In genomic region chr2:241351640-241352031, GRCh38 we compare ENCODE assay signal across 1 cellular context.
TF ChIP-seq lines count a peak whose summit lies in the region.

No MANE protein-coding gene starts in this region.

TF ChIP-seq in HepG2, 621 proteins besides CTCF, POLR2A, EP300 and RAD21 (continued from another document and continues in another):
- TF ChIP-seq, protein P1, sequence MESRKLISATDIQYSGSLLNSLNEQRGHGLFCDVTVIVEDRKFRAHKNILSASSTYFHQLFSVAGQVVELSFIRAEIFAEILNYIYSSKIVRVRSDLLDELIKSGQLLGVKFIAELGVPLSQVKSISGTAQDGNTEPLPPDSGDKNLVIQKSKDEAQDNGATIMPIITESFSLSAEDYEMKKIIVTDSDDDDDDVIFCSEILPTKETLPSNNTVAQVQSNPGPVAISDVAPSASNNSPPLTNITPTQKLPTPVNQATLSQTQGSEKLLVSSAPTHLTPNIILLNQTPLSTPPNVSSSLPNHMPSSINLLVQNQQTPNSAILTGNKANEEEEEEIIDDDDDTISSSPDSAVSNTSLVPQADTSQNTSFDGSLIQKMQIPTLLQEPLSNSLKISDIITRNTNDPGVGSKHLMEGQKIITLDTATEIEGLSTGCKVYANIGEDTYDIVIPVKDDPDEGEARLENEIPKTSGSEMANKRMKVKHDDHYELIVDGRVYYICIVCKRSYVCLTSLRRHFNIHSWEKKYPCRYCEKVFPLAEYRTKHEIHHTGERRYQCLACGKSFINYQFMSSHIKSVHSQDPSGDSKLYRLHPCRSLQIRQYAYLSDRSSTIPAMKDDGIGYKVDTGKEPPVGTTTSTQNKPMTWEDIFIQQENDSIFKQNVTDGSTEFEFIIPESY (CRISPR knock-in tag; IDR thresholded peaks at IDR 0.05): no peak
- TF ChIP-seq, protein P2, sequence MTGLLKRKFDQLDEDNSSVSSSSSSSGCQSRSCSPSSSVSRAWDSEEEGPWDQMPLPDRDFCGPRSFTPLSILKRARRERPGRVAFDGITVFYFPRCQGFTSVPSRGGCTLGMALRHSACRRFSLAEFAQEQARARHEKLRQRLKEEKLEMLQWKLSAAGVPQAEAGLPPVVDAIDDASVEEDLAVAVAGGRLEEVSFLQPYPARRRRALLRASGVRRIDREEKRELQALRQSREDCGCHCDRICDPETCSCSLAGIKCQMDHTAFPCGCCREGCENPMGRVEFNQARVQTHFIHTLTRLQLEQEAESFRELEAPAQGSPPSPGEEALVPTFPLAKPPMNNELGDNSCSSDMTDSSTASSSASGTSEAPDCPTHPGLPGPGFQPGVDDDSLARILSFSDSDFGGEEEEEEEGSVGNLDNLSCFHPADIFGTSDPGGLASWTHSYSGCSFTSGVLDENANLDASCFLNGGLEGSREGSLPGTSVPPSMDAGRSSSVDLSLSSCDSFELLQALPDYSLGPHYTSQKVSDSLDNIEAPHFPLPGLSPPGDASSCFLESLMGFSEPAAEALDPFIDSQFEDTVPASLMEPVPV (CRISPR knock-in tag; IDR thresholded peaks at IDR 0.05): no peak
- peak; percentile 52 for TF ChIP-seq NR2F2 (IDR thresholded peaks at IDR 0.05; ENCODE audit: borderline replicate concordance, low read depth)
- TF ChIP-seq ZNF780A (CRISPR knock-in tag; IDR thresholded peaks at IDR 0.05): no peak
- TF ChIP-seq, protein P3, sequence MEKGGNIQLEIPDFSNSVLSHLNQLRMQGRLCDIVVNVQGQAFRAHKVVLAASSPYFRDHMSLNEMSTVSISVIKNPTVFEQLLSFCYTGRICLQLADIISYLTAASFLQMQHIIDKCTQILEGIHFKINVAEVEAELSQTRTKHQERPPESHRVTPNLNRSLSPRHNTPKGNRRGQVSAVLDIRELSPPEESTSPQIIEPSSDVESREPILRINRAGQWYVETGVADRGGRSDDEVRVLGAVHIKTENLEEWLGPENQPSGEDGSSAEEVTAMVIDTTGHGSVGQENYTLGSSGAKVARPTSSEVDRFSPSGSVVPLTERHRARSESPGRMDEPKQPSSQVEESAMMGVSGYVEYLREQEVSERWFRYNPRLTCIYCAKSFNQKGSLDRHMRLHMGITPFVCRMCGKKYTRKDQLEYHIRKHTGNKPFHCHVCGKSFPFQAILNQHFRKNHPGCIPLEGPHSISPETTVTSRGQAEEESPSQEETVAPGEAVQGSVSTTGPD (CRISPR knock-in tag; IDR thresholded peaks at IDR 0.05): no peak
- no peak for TF ChIP-seq CCAR2 (optimal IDR thresholded peaks at IDR 0.05; ENCODE audit: low read depth, low read length)
- peak; percentile 69; the same call in 1 of the 2 replicates for TF ChIP-seq THRA (CRISPR knock-in tag; IDR thresholded peaks at IDR 0.05; ENCODE audit: borderline replicate concordance)
- TF ChIP-seq ZNF317 (CRISPR knock-in tag; IDR thresholded peaks at IDR 0.05): 0 out of 2 replicates have a peak, but pooled peaks have one; percentile 3
- no peak for TF ChIP-seq ZNF24 (IDR thresholded peaks at IDR 0.05)
- TF ChIP-seq BORCS8-MEF2B (CRISPR knock-in tag; IDR thresholded peaks at IDR 0.05): no peak
- peak; percentile 96 for TF ChIP-seq HNRNPUL1 (IDR thresholded peaks at IDR 0.05; ENCODE audit: low read depth, low read length)
- no peak for TF ChIP-seq KDM3A (CRISPR knock-in tag; IDR thresholded peaks at IDR 0.05; ENCODE audit: low read depth)
- TF ChIP-seq AHDC1 (CRISPR knock-in tag; IDR thresholded peaks at IDR 0.05; ENCODE audit: borderline replicate concordance): peak; percentile 42; the same call in 1 of the 2 replicates
- no peak for TF ChIP-seq NR3C1 (CRISPR knock-in tag; IDR thresholded peaks at IDR 0.05)
- no peak for TF ChIP-seq ZNF7 (CRISPR knock-in tag; IDR thresholded peaks at IDR 0.05)
- TF ChIP-seq HDAC1 (CRISPR knock-in tag; IDR thresholded peaks at IDR 0.05): 0 out of 2 replicates have a peak, but pooled peaks have one; percentile 25
- no peak for TF ChIP-seq ZNF773 (CRISPR knock-in tag; IDR thresholded peaks at IDR 0.05; ENCODE audit: borderline replicate concordance)
- no peak for TF ChIP-seq PITX1 (CRISPR knock-in tag; IDR thresholded peaks at IDR 0.05)
- TF ChIP-seq KLF11 (CRISPR knock-in tag; IDR thresholded peaks at IDR 0.05): no peak
- peak; percentile 97 for TF ChIP-seq BCL6 (CRISPR knock-in tag; IDR thresholded peaks at IDR 0.05)
- no peak for TF ChIP-seq PBX3 (CRISPR knock-in tag; IDR thresholded peaks at IDR 0.05; ENCODE audit: borderline replicate concordance)
- no peak for TF ChIP-seq CENPX (CRISPR knock-in tag; IDR thresholded peaks at IDR 0.05)
- no peak for TF ChIP-seq ZBTB46 (CRISPR knock-in tag; IDR thresholded peaks at IDR 0.05; ENCODE audit: borderline replicate concordance)
- no peak for TF ChIP-seq ZSCAN29 (CRISPR knock-in tag; conservative IDR thresholded peaks at IDR 0.05)
- TF ChIP-seq, protein P4, sequence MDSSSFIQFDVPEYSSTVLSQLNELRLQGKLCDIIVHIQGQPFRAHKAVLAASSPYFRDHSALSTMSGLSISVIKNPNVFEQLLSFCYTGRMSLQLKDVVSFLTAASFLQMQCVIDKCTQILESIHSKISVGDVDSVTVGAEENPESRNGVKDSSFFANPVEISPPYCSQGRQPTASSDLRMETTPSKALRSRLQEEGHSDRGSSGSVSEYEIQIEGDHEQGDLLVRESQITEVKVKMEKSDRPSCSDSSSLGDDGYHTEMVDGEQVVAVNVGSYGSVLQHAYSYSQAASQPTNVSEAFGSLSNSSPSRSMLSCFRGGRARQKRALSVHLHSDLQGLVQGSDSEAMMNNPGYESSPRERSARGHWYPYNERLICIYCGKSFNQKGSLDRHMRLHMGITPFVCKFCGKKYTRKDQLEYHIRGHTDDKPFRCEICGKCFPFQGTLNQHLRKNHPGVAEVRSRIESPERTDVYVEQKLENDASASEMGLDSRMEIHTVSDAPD (CRISPR knock-in tag; IDR thresholded peaks at IDR 0.05): no peak
- no peak for TF ChIP-seq ZNF737 (CRISPR knock-in tag; IDR thresholded peaks at IDR 0.05; ENCODE audit: borderline replicate concordance)
- TF ChIP-seq ZNF569 (CRISPR knock-in tag; IDR thresholded peaks at IDR 0.05; ENCODE audit: borderline replicate concordance): no peak
- TF ChIP-seq, protein P5, sequence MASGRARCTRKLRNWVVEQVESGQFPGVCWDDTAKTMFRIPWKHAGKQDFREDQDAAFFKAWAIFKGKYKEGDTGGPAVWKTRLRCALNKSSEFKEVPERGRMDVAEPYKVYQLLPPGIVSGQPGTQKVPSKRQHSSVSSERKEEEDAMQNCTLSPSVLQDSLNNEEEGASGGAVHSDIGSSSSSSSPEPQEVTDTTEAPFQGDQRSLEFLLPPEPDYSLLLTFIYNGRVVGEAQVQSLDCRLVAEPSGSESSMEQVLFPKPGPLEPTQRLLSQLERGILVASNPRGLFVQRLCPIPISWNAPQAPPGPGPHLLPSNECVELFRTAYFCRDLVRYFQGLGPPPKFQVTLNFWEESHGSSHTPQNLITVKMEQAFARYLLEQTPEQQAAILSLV (CRISPR knock-in tag; IDR thresholded peaks at IDR 0.05; ENCODE audit: borderline replicate concordance): no peak
- no peak for TF ChIP-seq CBFB (CRISPR knock-in tag; IDR thresholded peaks at IDR 0.05)
- TF ChIP-seq SRSF1 (optimal IDR thresholded peaks at IDR 0.05; ENCODE audit: low read depth, low read length): no peak
- TF ChIP-seq JUN (CRISPR knock-in tag; IDR thresholded peaks at IDR 0.05): no peak
- TF ChIP-seq IRF2 (CRISPR knock-in tag; IDR thresholded peaks at IDR 0.05): no peak
- TF ChIP-seq RBM39 (IDR thresholded peaks at IDR 0.05; ENCODE audit: low read depth, low read length, poor library complexity, severe bottlenecking): no peak
- no peak for TF ChIP-seq ZNF292 (CRISPR knock-in tag; IDR thresholded peaks at IDR 0.05; ENCODE audit: borderline replicate concordance, low read depth)
- TF ChIP-seq FOXC1 (CRISPR knock-in tag; IDR thresholded peaks at IDR 0.05; ENCODE audit: borderline replicate concordance): no peak
- TF ChIP-seq TFDP2 (CRISPR knock-in tag; IDR thresholded peaks at IDR 0.05): no peak
- TF ChIP-seq LCORL (IDR thresholded peaks at IDR 0.05): no peak
- peak; percentile 71 for TF ChIP-seq LCORL (CRISPR knock-in tag; IDR thresholded peaks at IDR 0.05)
- TF ChIP-seq NCOA1 (CRISPR knock-in tag; IDR thresholded peaks at IDR 0.05): 0 out of 2 replicates have a peak, but pooled peaks have one; percentile 24
